19 cellular contexts compared by ENCODE assay signal in genomic region chr10:29827512-29827911, GRCh38.
"Had no signal": no experiment of that assay in that cellular context is flagged by ENCODE, and none has a peak within 500 bp of the region (broad histone marks: within the 10 kb centered on the region; RNA-seq: fewer than 3 reads in every experiment).

No MANE protein-coding gene starts in this region.

- H3K27me3 ChIP-seq: foreskin keratinocyte, hepatocyte, right lobe of liver, tibial artery, upper lobe of right lung had no signal

- H3K4me1 ChIP-seq: left ventricle myocardium inferior, psoas muscle, upper lobe of right lung had no signal

- H3K36me3 ChIP-seq: left ventricle myocardium inferior, lower lobe of right lung, neutrophil, right lobe of liver, tibial artery, upper lobe of right lung had no signal

- H3K9me3 Mint-ChIP-seq: effector memory CD8-positive, alpha-beta T cell had no signal

- DNase-seq: effector memory CD8-positive, alpha-beta T cell; foreskin keratinocyte; head of caudate nucleus; kidney; left cardiac atrium; left ventricle myocardium inferior; lower lobe of right lung; mesendoderm; naive thymus-derived CD4-positive, alpha-beta T cell; psoas muscle; retina; right lobe of liver; stimulated activated CD4-positive, alpha-beta T cell treated with anti-CD3 and anti-CD28 coated beads, Interleukin-2, amount 100 ng/mL, for 24 hours; stimulated activated CD4-positive, alpha-beta T cell treated with anti-CD3 and anti-CD28 coated beads, Interleukin-4, amount 100 ng/mL, for 4 hours; stimulated activated naive CD4-positive, alpha-beta T cell; tibial artery; upper lobe of right lung had no signal

- H3K4me3 Mint-ChIP-seq: effector memory CD8-positive, alpha-beta T cell; naive thymus-derived CD4-positive, alpha-beta T cell had no signal

- ATAC-seq: effector memory CD8-positive, alpha-beta T cell; foreskin keratinocyte; left cardiac atrium; naive thymus-derived CD4-positive, alpha-beta T cell; psoas muscle; right lobe of liver had no signal

- H3K4me3 ChIP-seq: hepatocyte, left ventricle myocardium inferior, lower lobe of right lung, psoas muscle, right lobe of liver, tibial artery, upper lobe of right lung had no signal

- H3K27ac ChIP-seq: hepatocyte, left ventricle myocardium inferior, lower lobe of right lung, neutrophil, psoas muscle, right lobe of liver, tibial artery, upper lobe of right lung had no signal

- H3K9me3 ChIP-seq: neutrophil, psoas muscle, right lobe of liver, upper lobe of right lung had no signal
